Comparison of ENCODE assay signal across 28 cellular contexts in genomic region chr1:2082064-2082463, GRCh38.
"Had no signal": no experiment of that assay in that cellular context is flagged by ENCODE, and none has a peak within 500 bp of the region (broad histone marks: within the 10 kb centered on the region; RNA-seq: fewer than 3 reads in every experiment).

No MANE protein-coding gene starts in this region.

- H3K4me1 ChIP-seq: adrenal gland, body of pancreas, gastrocnemius medialis, pancreas, right lobe of liver, testis, transverse colon had no signal

- H3K4me3 ChIP-seq: adrenal gland, body of pancreas, cardiac muscle cell, coronary artery, gastrocnemius medialis, pancreas, right lobe of liver, testis, transverse colon had no signal

- H3K36me3 ChIP-seq: adrenal gland, cardiac muscle cell, gastrocnemius medialis, pancreas had no signal

- FAIRE-seq: keratinocyte, pancreas, urothelium cell line had no signal

- H3K27ac ChIP-seq: adrenal gland, body of pancreas, cardiac muscle cell, coronary artery, gastrocnemius medialis, pancreas, right lobe of liver, testis, transverse colon had no signal

- H3K27me3 ChIP-seq: adrenal gland, body of pancreas, cardiac muscle cell, dorsolateral prefrontal cortex, pancreas, right lobe of liver, testis, transverse colon had no signal

- ATAC-seq: body of pancreas; gastrocnemius medialis; pancreas; stimulated activated naive CD8-positive, alpha-beta T cell treated with anti-CD3 and anti-CD28 coated beads, Interleukin-15, Interleukin-2, amounts not matched to agents 100 U/mL and 50 U/mL, for 24 hours had no signal

- H3K9me3 ChIP-seq: pancreas, testis had no signal

- DNase-seq: activated CD4-positive, alpha-beta T cell treated with anti-CD3 and anti-CD28 coated beads for 4 hours; activated CD4-positive, alpha-beta T cell treated with anti-CD3 and anti-CD28 coated beads, Interleukin-2, amount 50 U/mL, for 4 hours; activated effector memory CD4-positive, alpha-beta T cell treated with Interleukin-2 at 50 U/mL for 16 hours; activated naive CD4-positive, alpha-beta T cell treated with Interleukin-2 at 50 U/mL for 16 hours; activated T-cell treated with anti-CD3 and anti-CD28 coated beads for 4 hours; adrenal gland; aorta; body of pancreas; effector memory CD4-positive, alpha-beta T cell; erythroblast; gastrocnemius medialis; hippocampal formation; naive B cell; nephron progenitor cell; right lobe of liver; stimulated activated CD4-positive, alpha-beta T cell treated with anti-CD3 and anti-CD28 coated beads, Interleukin-12 subunit alpha, Interleukin-12 subunit beta, amount 100 ng/mL, for 4 hours; stimulated activated CD4-positive, alpha-beta T cell treated with anti-CD3 and anti-CD28 coated beads, Interleukin-4, amount 100 ng/mL, for 1 hour; stimulated activated naive CD8-positive, alpha-beta T cell treated with anti-CD3 and anti-CD28 coated beads, Interleukin-15, Interleukin-2, amounts not matched to agents 100 U/mL and 50 U/mL, for 24 hours; SW 1271; T-helper 2 cell; testis; transverse colon had no signal
